In the genomic region with DNA sequence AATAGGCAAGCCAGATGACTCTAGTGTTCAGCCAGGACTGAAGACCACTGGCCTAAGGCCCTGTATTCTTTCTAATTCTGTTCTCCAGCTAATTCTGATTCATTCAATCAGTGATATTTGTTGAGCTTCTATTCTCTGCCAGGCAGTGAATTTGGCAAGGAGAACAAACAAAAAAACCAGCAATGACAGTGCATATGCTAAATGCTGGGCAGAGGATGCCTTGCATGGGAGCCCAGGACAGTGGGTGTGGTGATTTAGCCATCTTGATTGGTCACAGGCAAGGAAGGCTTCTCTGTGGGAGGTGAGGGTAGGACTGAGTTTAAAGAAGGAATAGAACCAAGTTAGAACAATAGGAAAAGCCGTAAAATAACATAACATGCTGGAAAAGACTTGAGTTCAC, we compare ENCODE assay signal across 30 cellular contexts. TPM values are rescaled to one million over a fixed set of nuclear protein-coding genes. Genes with fewer than 3 reads are reported as not detected.
"Had no signal": no experiment of that assay in that cellular context is flagged by ENCODE, and none has a peak within 500 bp of the region (broad histone marks: within the 10 kb centered on the region; RNA-seq: fewer than 3 reads in every experiment).

No MANE protein-coding gene starts in this region.

- H3K27ac ChIP-seq: brain microvascular endothelial cell, cardiac muscle cell, SJCRH30, WERI-Rb-1 had no signal

- H3K4me3 Mint-ChIP-seq: activated CD4-positive, alpha-beta memory T cell treated with anti-CD3 and anti-CD28 coated beads, Interleukin-2, amount 10 ng/mL, durations not matched to agents 7 days and 5 days; activated CD4-positive, alpha-beta T cell treated with anti-CD3 and anti-CD28 coated beads for 36 hours; activated naive CD4-positive, alpha-beta T cell treated with anti-CD3 and anti-CD28 coated beads, Interleukin-2, amount 10 ng/mL, durations not matched to agents 7 days and 5 days; activated naive CD8-positive, alpha-beta T cell treated with anti-CD3 and anti-CD28 coated beads for 36 hours had no signal

- ATAC-seq: activated CD4-positive, alpha-beta T cell treated with anti-CD3 and anti-CD28 coated beads for 36 hours; Panc1 had no signal

- H3K27ac Mint-ChIP-seq: activated CD4-positive, alpha-beta memory T cell treated with anti-CD3 and anti-CD28 coated beads, Interleukin-2, amount 10 ng/mL, durations not matched to agents 7 days and 5 days; activated CD4-positive, alpha-beta T cell treated with anti-CD3 and anti-CD28 coated beads for 36 hours; activated naive CD4-positive, alpha-beta T cell treated with anti-CD3 and anti-CD28 coated beads, Interleukin-2, amount 10 ng/mL, durations not matched to agents 7 days and 5 days; activated naive CD8-positive, alpha-beta T cell treated with anti-CD3 and anti-CD28 coated beads for 36 hours; activated T-helper 2 cell treated with anti-CD3 and anti-CD28 coated beads, Interferon-gamma antibody, Interleukin-2, Interleukin-4, amounts not matched to agents 10 μg/mL and 5 μg/mL and 100 μg/mL, durations not matched to agents 14 hours and 24 hours and 36 hours had no signal

- H3K36me3 Mint-ChIP-seq: activated naive CD4-positive, alpha-beta T cell treated with anti-CD3 and anti-CD28 coated beads, Interleukin-2, amount 10 ng/mL, durations not matched to agents 7 days and 5 days; activated naive CD8-positive, alpha-beta T cell treated with anti-CD3 and anti-CD28 coated beads for 36 hours had no signal

- H3K4me1 ChIP-seq: SJCRH30 had no signal

- H3K4me1 Mint-ChIP-seq: activated CD4-positive, alpha-beta memory T cell treated with anti-CD3 and anti-CD28 coated beads, Interleukin-2, amount 10 ng/mL, durations not matched to agents 7 days and 5 days; activated CD4-positive, alpha-beta T cell treated with anti-CD3 and anti-CD28 coated beads for 36 hours; activated naive CD4-positive, alpha-beta T cell treated with anti-CD3 and anti-CD28 coated beads, Interleukin-2, amount 10 ng/mL, durations not matched to agents 7 days and 5 days; activated naive CD8-positive, alpha-beta T cell treated with anti-CD3 and anti-CD28 coated beads for 36 hours had no signal

- H3K27me3 ChIP-seq: brain microvascular endothelial cell, cardiac muscle cell had no signal

- H3K4me2 ChIP-seq: SK-N-SH had no signal

- H3K36me3 ChIP-seq: brain microvascular endothelial cell, cardiac muscle cell, SJCRH30, WERI-Rb-1 had no signal

- H3K27me3 Mint-ChIP-seq: activated naive CD8-positive, alpha-beta T cell treated with anti-CD3 and anti-CD28 coated beads for 36 hours had no signal

- H3K4me3 ChIP-seq: cardiac muscle cell, SJCRH30 had no signal

- H3K9ac ChIP-seq: SK-N-SH had no signal

- H3K9me3 Mint-ChIP-seq: activated CD4-positive, alpha-beta memory T cell treated with anti-CD3 and anti-CD28 coated beads, Interleukin-2, amount 10 ng/mL, durations not matched to agents 7 days and 5 days; activated naive CD4-positive, alpha-beta T cell treated with anti-CD3 and anti-CD28 coated beads, Interleukin-2, amount 10 ng/mL, durations not matched to agents 7 days and 5 days; activated naive CD8-positive, alpha-beta T cell treated with anti-CD3 and anti-CD28 coated beads for 36 hours; activated T-helper 2 cell treated with anti-CD3 and anti-CD28 coated beads, Interferon-gamma antibody, Interleukin-2, Interleukin-4, amounts not matched to agents 10 μg/mL and 5 μg/mL and 100 μg/mL, durations not matched to agents 14 hours and 24 hours and 36 hours had no signal

- DNase-seq: activated CD4-positive, alpha-beta memory T cell treated with anti-CD3 and anti-CD28 coated beads, Interleukin-2, amount 10 ng/mL, durations not matched to agents 7 days and 5 days; activated CD4-positive, alpha-beta T cell treated with anti-CD3 and anti-CD28 coated beads for 36 hours; activated CD4-positive, alpha-beta T cell treated with anti-CD3 and anti-CD28 coated beads, Interleukin-2, amount 50 U/mL, for 1 hour; activated gamma-delta T cell treated with Interleukin-2 at 50 U/mL for 16 hours; activated naive CD4-positive, alpha-beta T cell treated with anti-CD3 and anti-CD28 coated beads, Interleukin-2, amount 10 ng/mL, durations not matched to agents 7 days and 5 days; activated naive CD8-positive, alpha-beta T cell treated with anti-CD3 and anti-CD28 coated beads for 36 hours; activated T-cell treated with anti-CD3 and anti-CD28 coated beads for 4 hours; activated T-cell treated with anti-CD3 and anti-CD28 coated beads, Interleukin-2, amount 50 U/mL, for 48 hours; brain microvascular endothelial cell; MM.1S; NCI-H1105; NCI-H1436; NCI-H1694 treated with DMSO at 0.1 percent for 48 hours; NCI-H2029 treated with DMSO at 0.1 percent for 48 hours; NCI-H345; NCI-H510A; NCI-H526 treated with DMSO at 0.1 percent for 48 hours; NCI-H82; Right ventricle myocardium superior; RPMI8226; SJCRH30; SK-N-SH; T-helper 1 cell; WERI-Rb-1 had no signal

- H3K9me3 ChIP-seq: SJCRH30, SK-N-SH had no signal

- H3K9me2 ChIP-seq: SK-N-SH had no signal

RNA-seq across cellular contexts. Expression of gene SLC1A7, which starts 44.9 kb away (rescaled TPM):
- total RNA-seq: activated CD4-positive, alpha-beta memory T cell treated with anti-CD3 and anti-CD28 coated beads, Interleukin-2, amount 10 ng/mL, durations not matched to agents 7 days and 5 days; activated CD4-positive, alpha-beta T cell treated with anti-CD3 and anti-CD28 coated beads for 36 hours; activated CD8-positive, alpha-beta memory T cell treated with anti-CD3 and anti-CD28 coated beads for 36 hours; activated naive CD8-positive, alpha-beta T cell treated with anti-CD3 and anti-CD28 coated beads for 36 hours; activated T-helper 2 cell treated with anti-CD3 and anti-CD28 coated beads, Interferon-gamma antibody, Interleukin-2, Interleukin-4, amounts not matched to agents 10 μg/mL and 5 μg/mL and 100 μg/mL, durations not matched to agents 14 hours and 24 hours and 36 hours; cardiac muscle cell; OCI-LY7; T-helper 2 cell treated with Interferon-gamma antibody and Interleukin-4, amounts not matched to agents 100 ng/mL and 5 ng/mL, for 36 hours had no signal
- polyA plus RNA-seq: cardiac muscle cell, SK-N-SH had no signal
